Comparison of ENCODE assay signal across 8 cellular contexts in genomic region chr19:15332311-15332996, GRCh38. TPM values are rescaled to one million over a fixed set of nuclear protein-coding genes. Genes with fewer than 3 reads are reported as not detected.
DNase-seq lines count a peak whose midpoint lies in the region; ATAC-seq, FAIRE-seq and TF ChIP-seq lines count a peak whose summit lies in the region.

Gene BRD4, minus strand, starts transcription at chr19:15332539. Its CDS starts 59,440 bp downstream, at chr19:15273099.

- FAIRE-seq in urothelium cell line (lab: Jason Lieb, UNC), result no peak

- TF ChIP-seq CTCF in adrenal gland (IDR thresholded peaks at IDR 0.05), result no peak
- TF ChIP-seq CTCF in right atrium auricular region (IDR thresholded peaks at IDR 0.05), result no peak

- H3K27me3 ChIP-seq in Karpas-422 (ENCODE audit: low read length) (no peaks in the 10 kb centered on the region), adrenal gland (no peaks in the 10 kb centered on the region), right atrium auricular region (no peaks in the 10 kb centered on the region)

- H3K27ac ChIP-seq in Karpas-422 (ENCODE audit: low read length) (peak within 1 kb of the TSS; percentile 86), adrenal gland (peak within 1 kb of the TSS; percentile 82 to 100 (median 93)), right atrium auricular region (peak within 1 kb of the TSS; percentile 88)

- H3K9me3 ChIP-seq in Karpas-422 (ENCODE audit: low read length) (no peaks in the 10 kb centered on the region), adrenal gland (replicated peaks in 1 of 3) (no peaks in the 10 kb centered on the region), right atrium auricular region (no peaks in the 10 kb centered on the region)

- H3K4me3 ChIP-seq in Karpas-422 (ENCODE audit: low read length) (peak within 1 kb of the TSS; percentile 98), adrenal gland (peak within 1 kb of the TSS; percentile 70 to 99 (median 84)), right atrium auricular region (peak within 1 kb of the TSS; percentile 79 to 97)

- peak; percentile 85 for DNase-seq in COLO829 (ENCODE audit: low spot score)
- peak; percentile 92 for DNase-seq in Karpas-422
- peak; percentile 59 to 79 (median 69) for DNase-seq in adrenal gland
- DNase-seq in right atrium auricular region (ENCODE audit: low spot score), result no peak
- DNase-seq in putamen (ENCODE audit: low spot score), result peak; percentile 50
- DNase-seq in urothelium cell line (ENCODE audit: low spot score), result peak; percentile 83

- H3K4me1 ChIP-seq in Karpas-422 (ENCODE audit: low read length), result peaks cover 49% of the 10 kb centered on the region
- H3K4me1 ChIP-seq in adrenal gland (replicated peaks in 1 of 2), result peaks cover 46 to 54% of the 10 kb centered on the region in 2 donors
- H3K4me1 ChIP-seq in right atrium auricular region, result peaks cover 0 to 69% of the 10 kb centered on the region in 2 donors

- peak; percentile 47 to 68 for TF ChIP-seq POLR2A in adrenal gland (IDR thresholded peaks at IDR 0.05)

- no peaks in the 10 kb centered on the region for H3K36me3 ChIP-seq in Karpas-422 (ENCODE audit: insufficient read depth, low read length)
- no peaks in the 10 kb centered on the region for H3K36me3 ChIP-seq in adrenal gland (replicated peaks in 1 of 2)
- H3K36me3 ChIP-seq in right atrium auricular region, result no peaks in the 10 kb centered on the region

- peak within 1 kb of the TSS; percentile 92 for H3K4me2 ChIP-seq in Karpas-422 (ENCODE audit: low read depth, low read length, poor library complexity, severe bottlenecking)

- WGBS in adrenal gland, 4 donors, result 0 to 6% (median 4%) methylated on average over 25 to 80 of the region's 81 CpGs

- peaks cover 38% of the 10 kb centered on the region for H4K20me1 ChIP-seq in Karpas-422 (ENCODE audit: insufficient read depth, low read depth, low read length)

- intact Hi-C loops in T-helper 1 cell treated with Interleukin-12 subunit alpha and Interleukin-12 subunit beta and Interleukin-4 antibody, amounts not matched to agents 30 ng/mL and 1 ng/mL, for 36 hours (cut with micrococcal nuclease), result loop anchor here (1.0 to 10.0 kb wide), 3 partner anchors 82 to 855 kb away; partner anchors contain the start of genes AKAP8L and FAM32A
- intact Hi-C loops in adrenal gland (cut with DNase I), result loop anchor here in 1 of 2 donors (5.0 kb wide), 1 partner anchor 70 kb away; no protein-coding TSS in a partner anchor

- peak within 1 kb of the TSS; percentile 81; the same call in 1 of the 2 replicates for H2AFZ ChIP-seq in Karpas-422 (ENCODE audit: low read length)

- H3K79me2 ChIP-seq in Karpas-422 (ENCODE audit: low read length), result peaks cover 72% of the 10 kb centered on the region

- H3K9ac ChIP-seq in Karpas-422 (ENCODE audit: low read length), result peak within 1 kb of the TSS; percentile 99

- no peaks in the 10 kb centered on the region for H3K9me2 ChIP-seq in Karpas-422 (replicated peaks; ENCODE audit: insufficient read depth, low read length)

- ATAC-seq in GM21381 (IDR thresholded peaks at IDR 0.05; ENCODE audit: unreplicated experiment), result peak; percentile 40

RNA-seq across cellular contexts. Expression of gene BRD4, which starts in this region (rescaled TPM):
- total RNA-seq in Karpas-422 (2014; rRNA removed; shearing (Covaris generic); ENCODE audit: low replicate concordance), result 41.4 and 58.6 TPM in 2 replicates
- 122 and 126 TPM in 2 replicates for total RNA-seq in T-helper 1 cell treated with Interleukin-12 subunit alpha and Interleukin-12 subunit beta and Interleukin-4 antibody, amounts not matched to agents 30 ng/mL and 1 ng/mL, for 36 hours
- total RNA-seq in adrenal gland, result 100 to 1,000 TPM in 2 of 8 donors, 10 to 100 TPM in 6; 28.0 to 109 (median 55.2) TPM
- polyA plus RNA-seq in adrenal gland, result 10 to 100 TPM; 24.5 to 58.6 (median 26.7) TPM
- 10 to 100 TPM; 23.6 to 41.0 TPM for total RNA-seq in right atrium auricular region
